1 cellular context compared by ENCODE assay signal in genomic region chr15:101242999-101243336, GRCh38.
TF ChIP-seq lines count a peak whose summit lies in the region.

No MANE protein-coding gene starts in this region.

TF ChIP-seq in H1, 55 proteins besides CTCF, POLR2A, EP300 and RAD21:
- no peak for TF ChIP-seq HDAC6 (IDR thresholded peaks at IDR 0.05; ENCODE audit: low read depth, low read length)
- 0 out of 2 replicates have a peak, but pooled peaks have one; percentile 34 for TF ChIP-seq TEAD4 (IDR thresholded peaks at IDR 0.05; ENCODE audit: low read depth, low read length)
- no peak for TF ChIP-seq SP1 (IDR thresholded peaks at IDR 0.05; ENCODE audit: low read depth, low read length)
- TF ChIP-seq ZNF274 (IDR thresholded peaks at IDR 0.05; ENCODE audit: borderline replicate concordance, extremely low read depth, low read length) = no peak
